Comparison of ENCODE assay signal across 1 cellular context in genomic region chr12:122023339-122024131, GRCh38.
TF ChIP-seq lines count a peak whose summit lies in the region.

No MANE protein-coding gene starts in this region.

TF ChIP-seq in HEK293, 187 proteins besides CTCF, POLR2A, EP300 and RAD21 (continued from another document):
- TF ChIP-seq ZIC2 (tag by site-specific recombination; IDR thresholded peaks at IDR 0.05) (peak; percentile 78), EGR2 (tag by site-specific recombination; IDR thresholded peaks at IDR 0.05; ENCODE audit: low read depth) (peak; percentile 20; the same call in 1 of the 2 replicates), ZNF658 (tag by site-specific recombination; IDR thresholded peaks at IDR 0.05) (no peak), GLIS2 (tag by site-specific recombination; IDR thresholded peaks at IDR 0.05) (peak; percentile 75), YY2 (tag by site-specific recombination; IDR thresholded peaks at IDR 0.05) (peak; percentile 30; the same call in 1 of the 2 replicates), ZNF76 (tag by site-specific recombination; IDR thresholded peaks at IDR 0.05; ENCODE audit: borderline replicate concordance, low read depth) (no peak), ZSCAN4 (tag by site-specific recombination; IDR thresholded peaks at IDR 0.05) (peak; percentile 78), ZNF692 (tag by site-specific recombination; IDR thresholded peaks at IDR 0.05) (peak; percentile 60; the same call in 1 of the 2 replicates), ZNF600 (tag by site-specific recombination; IDR thresholded peaks at IDR 0.05) (0 out of 2 replicates have a peak, but pooled peaks have one; percentile 28), ZBTB1 (tag by site-specific recombination; IDR thresholded peaks at IDR 0.05) (no peak), ZNF571 (tag by site-specific recombination; IDR thresholded peaks at IDR 0.05) (no peak), ZFP69B (tag by site-specific recombination; IDR thresholded peaks at IDR 0.05) (0 out of 2 replicates have a peak, but pooled peaks have one; percentile 21), ZNF311 (tag by site-specific recombination; IDR thresholded peaks at IDR 0.05; ENCODE audit: borderline replicate concordance) (no peak), PRDM6 (tag by site-specific recombination; IDR thresholded peaks at IDR 0.05) (no peak), KLF1 (tag by site-specific recombination; IDR thresholded peaks at IDR 0.05) (no peak), ZBTB20 (tag by site-specific recombination; IDR thresholded peaks at IDR 0.05) (peak; percentile 85), GLI4 (tag by site-specific recombination; IDR thresholded peaks at IDR 0.05) (no peak), SP2 (tag by site-specific recombination; IDR thresholded peaks at IDR 0.05) (no peak), GLIS1 (tag by site-specific recombination; IDR thresholded peaks at IDR 0.05) (peak; percentile 67), ZEB2 (tag by site-specific recombination; IDR thresholded peaks at IDR 0.05) (peak; percentile 60), ZNF341 (tag by site-specific recombination; IDR thresholded peaks at IDR 0.05; ENCODE audit: low read depth) (0 out of 2 replicates have a peak, but pooled peaks have one; percentile 20), ZNF580 (tag by site-specific recombination; IDR thresholded peaks at IDR 0.05) (no peak), YY1 (tag by site-specific recombination; IDR thresholded peaks at IDR 0.05) (peak; percentile 83), ZBTB17 (tag by site-specific recombination; IDR thresholded peaks at IDR 0.05) (no peak), MYNN (tag by site-specific recombination; IDR thresholded peaks at IDR 0.05; ENCODE audit: borderline replicate concordance) (no peak)
- TF ChIP-seq, protein P1, sequence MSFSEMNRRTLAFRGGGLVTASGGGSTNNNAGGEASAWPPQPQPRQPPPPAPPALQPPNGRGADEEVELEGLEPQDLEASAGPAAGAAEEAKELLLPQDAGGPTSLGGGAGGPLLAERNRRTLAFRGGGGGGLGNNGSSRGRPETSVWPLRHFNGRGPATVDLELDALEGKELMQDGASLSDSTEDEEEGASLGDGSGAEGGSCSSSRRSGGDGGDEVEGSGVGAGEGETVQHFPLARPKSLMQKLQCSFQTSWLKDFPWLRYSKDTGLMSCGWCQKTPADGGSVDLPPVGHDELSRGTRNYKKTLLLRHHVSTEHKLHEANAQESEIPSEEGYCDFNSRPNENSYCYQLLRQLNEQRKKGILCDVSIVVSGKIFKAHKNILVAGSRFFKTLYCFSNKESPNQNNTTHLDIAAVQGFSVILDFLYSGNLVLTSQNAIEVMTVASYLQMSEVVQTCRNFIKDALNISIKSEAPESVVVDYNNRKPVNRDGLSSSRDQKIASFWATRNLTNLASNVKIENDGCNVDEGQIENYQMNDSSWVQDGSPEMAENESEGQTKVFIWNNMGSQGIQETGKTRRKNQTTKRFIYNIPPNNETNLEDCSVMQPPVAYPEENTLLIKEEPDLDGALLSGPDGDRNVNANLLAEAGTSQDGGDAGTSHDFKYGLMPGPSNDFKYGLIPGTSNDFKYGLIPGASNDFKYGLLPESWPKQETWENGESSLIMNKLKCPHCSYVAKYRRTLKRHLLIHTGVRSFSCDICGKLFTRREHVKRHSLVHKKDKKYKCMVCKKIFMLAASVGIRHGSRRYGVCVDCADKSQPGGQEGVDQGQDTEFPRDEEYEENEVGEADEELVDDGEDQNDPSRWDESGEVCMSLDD (tag by site-specific recombination; IDR thresholded peaks at IDR 0.05) = 0 out of 2 replicates have a peak, but pooled peaks have one; percentile 36
- TF ChIP-seq, protein P2, sequence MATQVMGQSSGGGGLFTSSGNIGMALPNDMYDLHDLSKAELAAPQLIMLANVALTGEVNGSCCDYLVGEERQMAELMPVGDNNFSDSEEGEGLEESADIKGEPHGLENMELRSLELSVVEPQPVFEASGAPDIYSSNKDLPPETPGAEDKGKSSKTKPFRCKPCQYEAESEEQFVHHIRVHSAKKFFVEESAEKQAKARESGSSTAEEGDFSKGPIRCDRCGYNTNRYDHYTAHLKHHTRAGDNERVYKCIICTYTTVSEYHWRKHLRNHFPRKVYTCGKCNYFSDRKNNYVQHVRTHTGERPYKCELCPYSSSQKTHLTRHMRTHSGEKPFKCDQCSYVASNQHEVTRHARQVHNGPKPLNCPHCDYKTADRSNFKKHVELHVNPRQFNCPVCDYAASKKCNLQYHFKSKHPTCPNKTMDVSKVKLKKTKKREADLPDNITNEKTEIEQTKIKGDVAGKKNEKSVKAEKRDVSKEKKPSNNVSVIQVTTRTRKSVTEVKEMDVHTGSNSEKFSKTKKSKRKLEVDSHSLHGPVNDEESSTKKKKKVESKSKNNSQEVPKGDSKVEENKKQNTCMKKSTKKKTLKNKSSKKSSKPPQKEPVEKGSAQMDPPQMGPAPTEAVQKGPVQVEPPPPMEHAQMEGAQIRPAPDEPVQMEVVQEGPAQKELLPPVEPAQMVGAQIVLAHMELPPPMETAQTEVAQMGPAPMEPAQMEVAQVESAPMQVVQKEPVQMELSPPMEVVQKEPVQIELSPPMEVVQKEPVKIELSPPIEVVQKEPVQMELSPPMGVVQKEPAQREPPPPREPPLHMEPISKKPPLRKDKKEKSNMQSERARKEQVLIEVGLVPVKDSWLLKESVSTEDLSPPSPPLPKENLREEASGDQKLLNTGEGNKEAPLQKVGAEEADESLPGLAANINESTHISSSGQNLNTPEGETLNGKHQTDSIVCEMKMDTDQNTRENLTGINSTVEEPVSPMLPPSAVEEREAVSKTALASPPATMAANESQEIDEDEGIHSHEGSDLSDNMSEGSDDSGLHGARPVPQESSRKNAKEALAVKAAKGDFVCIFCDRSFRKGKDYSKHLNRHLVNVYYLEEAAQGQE (tag by site-specific recombination; IDR thresholded peaks at IDR 0.05) = peak; percentile 85
- TF ChIP-seq, protein P3, sequence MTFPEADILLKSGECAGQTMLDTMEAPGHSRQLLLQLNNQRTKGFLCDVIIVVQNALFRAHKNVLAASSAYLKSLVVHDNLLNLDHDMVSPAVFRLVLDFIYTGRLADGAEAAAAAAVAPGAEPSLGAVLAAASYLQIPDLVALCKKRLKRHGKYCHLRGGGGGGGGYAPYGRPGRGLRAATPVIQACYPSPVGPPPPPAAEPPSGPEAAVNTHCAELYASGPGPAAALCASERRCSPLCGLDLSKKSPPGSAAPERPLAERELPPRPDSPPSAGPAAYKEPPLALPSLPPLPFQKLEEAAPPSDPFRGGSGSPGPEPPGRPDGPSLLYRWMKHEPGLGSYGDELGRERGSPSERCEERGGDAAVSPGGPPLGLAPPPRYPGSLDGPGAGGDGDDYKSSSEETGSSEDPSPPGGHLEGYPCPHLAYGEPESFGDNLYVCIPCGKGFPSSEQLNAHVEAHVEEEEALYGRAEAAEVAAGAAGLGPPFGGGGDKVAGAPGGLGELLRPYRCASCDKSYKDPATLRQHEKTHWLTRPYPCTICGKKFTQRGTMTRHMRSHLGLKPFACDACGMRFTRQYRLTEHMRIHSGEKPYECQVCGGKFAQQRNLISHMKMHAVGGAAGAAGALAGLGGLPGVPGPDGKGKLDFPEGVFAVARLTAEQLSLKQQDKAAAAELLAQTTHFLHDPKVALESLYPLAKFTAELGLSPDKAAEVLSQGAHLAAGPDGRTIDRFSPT (tag by site-specific recombination; IDR thresholded peaks at IDR 0.05) = peak; percentile 66; the same call in 1 of the 2 replicates
